ENCODE assay signal across 10 cellular contexts in genomic region chr16:58459344-58460218, GRCh38. TPM values are rescaled to one million over a fixed set of nuclear protein-coding genes. Genes with fewer than 3 reads are reported as not detected.
A peak's percentile ranks its signal among the peaks of the same experiment; 100 is the strongest.
DNase-seq lines count a peak whose midpoint lies in the region; ATAC-seq and TF ChIP-seq lines count a peak whose summit lies in the region.
"Had no signal": no experiment of that assay in that cellular context is flagged by ENCODE, and none has a peak within 500 bp of the region (broad histone marks: within the 10 kb centered on the region; RNA-seq: fewer than 3 reads in every experiment).

No MANE protein-coding gene starts in this region.

- H3K27me3 ChIP-seq in CD4-positive, alpha-beta memory T cell (ENCODE audit: insufficient read depth, low read length), result peaks cover 4% of the 10 kb centered on the region
- H3K27me3 ChIP-seq in colonic mucosa, result peaks cover 25% of the 10 kb centered on the region

- H3K4me1 ChIP-seq in CD4-positive, alpha-beta memory T cell (ENCODE audit: insufficient read depth, low read length), result peaks cover 4% of the 10 kb centered on the region
- peaks cover 7% of the 10 kb centered on the region for H3K4me1 ChIP-seq in colonic mucosa

- H3K9me3 Mint-ChIP-seq in activated naive CD8-positive, alpha-beta T cell (ENCODE audit: low read depth), result no peaks in the 10 kb centered on the region
- no peaks in the 10 kb centered on the region for H3K9me3 Mint-ChIP-seq in CD4-positive, alpha-beta memory T cell

- no peak overlapping the region for H3K4me3 ChIP-seq in CD4-positive, alpha-beta memory T cell (ENCODE audit: low read length in 2 of 2)
- no peak overlapping the region for H3K4me3 ChIP-seq in colonic mucosa
- H3K4me3 ChIP-seq: cardiac muscle cell had no signal

- no peaks in the 10 kb centered on the region for H3K9me3 ChIP-seq in CD4-positive, alpha-beta memory T cell (ENCODE audit: control insufficient read depth in 1 of 2, low read length in 2 of 2)
- no peaks in the 10 kb centered on the region for H3K9me3 ChIP-seq in colonic mucosa
- H3K9me3 ChIP-seq: neutrophil had no signal

- no peaks in the 10 kb centered on the region for H3K36me3 Mint-ChIP-seq in activated naive CD8-positive, alpha-beta T cell
- no peaks in the 10 kb centered on the region for H3K36me3 Mint-ChIP-seq in CD4-positive, alpha-beta memory T cell

- no peak overlapping the region for H3K27ac ChIP-seq in CD4-positive, alpha-beta memory T cell (ENCODE audit: low read depth, low read length)
- no peak overlapping the region for H3K27ac ChIP-seq in colonic mucosa
- H3K27ac ChIP-seq: cardiac muscle cell, neutrophil had no signal

- POLR2A ChIA-PET in CD4-positive, alpha-beta memory T cell (lab: Charles Lee; ENCODE audit: partially characterized antibody), result no interaction called here

- TF ChIP-seq CTCF in colonic mucosa (IDR thresholded peaks at IDR 0.05), result no peak

- in situ Hi-C loops in Caki2 (cut with HindIII; ENCODE audit: low pct_unique_long_range_greater_than_20kb, low sequenced_read_pairs), result no loop called here

- peaks cover 10% of the 10 kb centered on the region for H3K27me3 Mint-ChIP-seq in activated naive CD8-positive, alpha-beta T cell
- peaks cover 21 to 22% of the 10 kb centered on the region in 2 donors for H3K27me3 Mint-ChIP-seq in CD4-positive, alpha-beta memory T cell

- CTCF ChIA-PET in CD4-positive, alpha-beta memory T cell (lab: Charles Lee; ENCODE audit: partially characterized antibody), result interaction anchor here (1.4 kb wide), 1 partner anchor 28 kb away, joined by 4 read pairs; no protein-coding TSS in a partner anchor

- no peak overlapping the region for H3K9ac ChIP-seq in colonic mucosa (ENCODE audit: low read depth in 2 of 2, low read length in 2 of 2)

- no peaks in the 10 kb centered on the region for H3K36me3 ChIP-seq in CD4-positive, alpha-beta memory T cell (ENCODE audit: insufficient read depth, low read length)
- no peaks in the 10 kb centered on the region for H3K36me3 ChIP-seq in colonic mucosa
- H3K36me3 ChIP-seq: cardiac muscle cell, neutrophil had no signal

- peaks cover 9% of the 10 kb centered on the region for H3K4me1 Mint-ChIP-seq in activated naive CD8-positive, alpha-beta T cell (ENCODE audit: low read depth)
- peaks cover 0 to 10% (median under 1%) of the 10 kb centered on the region in 4 donors for H3K4me1 Mint-ChIP-seq in CD4-positive, alpha-beta memory T cell

- peak overlapping the region; percentile 16 for H3K27ac Mint-ChIP-seq in activated naive CD8-positive, alpha-beta T cell
- H3K27ac Mint-ChIP-seq in CD4-positive, alpha-beta memory T cell, result no peak overlapping the region

- DNase-seq in Caki2 (ENCODE audit: low read depth) (peak; percentile 91), HS-5 (ENCODE audit: low read depth) (peak; percentile 56), occipital lobe (lab: John Stamatoyannopoulos, UW) (peak; percentile 38), NCI-H446 (lab: John Stamatoyannopoulos, UW) (no peak), colonic mucosa (no peak)
- no peak for DNase-seq in CD4-positive, alpha-beta memory T cell

- H3K4me3 Mint-ChIP-seq in activated naive CD8-positive, alpha-beta T cell, result no peak overlapping the region
- H3K4me3 Mint-ChIP-seq in CD4-positive, alpha-beta memory T cell, result no peak overlapping the region

- intact Hi-C loops in CD4-positive, alpha-beta memory T cell (cut with micrococcal nuclease), result no loop called here
- intact Hi-C loops in colonic mucosa (cut with DNase I), result no loop called here

- no peak for ATAC-seq in GM18519 (IDR thresholded peaks at IDR 0.05; ENCODE audit: low FRiP score, unreplicated experiment)

RNA-seq across cellular contexts. Expression of gene NDRG4, which starts 40.4 kb away (rescaled TPM):
- 72.1 and 115 TPM in 2 replicates for total RNA-seq in Caki2 (2014; rRNA removed; shearing (Covaris generic); ENCODE audit: low replicate concordance)
- 217 TPM for total RNA-seq in occipital lobe
- 1 to 10 TPM; 1.3 TPM for total RNA-seq in CD4-positive, alpha-beta memory T cell
- under 1 TPM in 1 of 2 donors, not detected in 1; 0.22 TPM for polyA plus RNA-seq in CD4-positive, alpha-beta memory T cell
- 1 to 10 TPM; 3.0 to 9.8 TPM for total RNA-seq in colonic mucosa

RNA-seq across cellular contexts. Expression of gene SETD6, which starts 55.7 kb away (rescaled TPM):
- 17.8 and 26.2 TPM in 2 replicates for total RNA-seq in Caki2 (2014; rRNA removed; shearing (Covaris generic); ENCODE audit: low replicate concordance)
- 21.5 TPM for total RNA-seq in occipital lobe
- total RNA-seq in CD4-positive, alpha-beta memory T cell, result 10 to 100 TPM; 34.2 to 38.3 TPM
- 10 to 100 TPM in 1 of 2 donors, 1 to 10 TPM in 1; 6.1 to 13.0 TPM for polyA plus RNA-seq in CD4-positive, alpha-beta memory T cell
- total RNA-seq in colonic mucosa, result 10 to 100 TPM in 1 of 2 donors, 1 to 10 TPM in 1; 8.5 to 18.0 TPM

Comparison
In these comparisons a context has a peak if more than half of its experiments do, and no peak if none do; other contexts are left out.
1. DNase-seq: peak in Caki2 (single experiment), HS-5 (single experiment) and occipital lobe (single experiment); none in CD4-positive, alpha-beta memory T cell (0 of 5), NCI-H446 (0 of 2) and colonic mucosa (single experiment).